2 cellular contexts compared by ENCODE assay signal in the genomic region with DNA sequence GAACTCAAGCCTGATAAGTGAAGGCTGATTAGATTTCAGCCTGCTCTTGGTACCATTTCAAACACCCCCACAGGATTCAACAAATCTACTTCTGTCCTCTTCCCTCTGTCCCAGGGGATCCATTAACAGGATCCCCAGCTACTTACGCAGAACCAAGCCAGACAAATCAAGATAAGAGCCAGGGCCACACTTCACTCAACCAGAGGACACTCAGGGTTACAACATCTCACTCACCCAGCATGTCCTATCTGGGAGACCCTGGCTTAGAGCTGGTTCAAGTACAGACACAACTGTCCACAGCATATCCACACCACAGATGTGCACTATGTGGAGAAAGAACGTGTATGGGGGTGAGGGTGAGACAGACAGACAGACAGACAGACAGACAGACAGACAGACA.
TF ChIP-seq lines count a peak whose summit lies in the region.

No MANE protein-coding gene starts in this region.

TF ChIP-seq in SK-N-SH, 30 proteins besides CTCF, POLR2A, EP300 and RAD21 (continued from another document):
- no peak for TF ChIP-seq PBX3 (IDR thresholded peaks at IDR 0.05)
- no peak for TF ChIP-seq EZH2phosphoT487 (IDR thresholded peaks at IDR 0.05; ENCODE audit: borderline replicate concordance, low read depth)
- TF ChIP-seq RCOR1 (IDR thresholded peaks at IDR 0.05; ENCODE audit: low read length) = no peak
- TF ChIP-seq, protein P1, sequence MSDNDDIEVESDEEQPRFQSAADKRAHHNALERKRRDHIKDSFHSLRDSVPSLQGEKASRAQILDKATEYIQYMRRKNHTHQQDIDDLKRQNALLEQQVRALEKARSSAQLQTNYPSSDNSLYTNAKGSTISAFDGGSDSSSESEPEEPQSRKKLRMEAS (IDR thresholded peaks at IDR 0.05; ENCODE audit: low read depth) = no peak
- no peak for TF ChIP-seq NRF1 (IDR thresholded peaks at IDR 0.05; ENCODE audit: low read depth, low read length)
- no peak for TF ChIP-seq CHD2 (IDR thresholded peaks at IDR 0.05; ENCODE audit: low read length, partially characterized antibody)
- no peak for TF ChIP-seq ELF1 (IDR thresholded peaks at IDR 0.05)
- TF ChIP-seq TCF12 (IDR thresholded peaks at IDR 0.05) = no peak
- TF ChIP-seq IRF3 (IDR thresholded peaks at IDR 0.05; ENCODE audit: low read depth, low read length) = no peak
TF ChIP-seq in SK-N-SH: peak in this region for 0.

TF ChIP-seq in SK-N-SH treated with all-trans-retinoic acid at 6 μM for 48 hours, 23 proteins besides CTCF, POLR2A, EP300 and RAD21:
- TF ChIP-seq, protein P2, sequence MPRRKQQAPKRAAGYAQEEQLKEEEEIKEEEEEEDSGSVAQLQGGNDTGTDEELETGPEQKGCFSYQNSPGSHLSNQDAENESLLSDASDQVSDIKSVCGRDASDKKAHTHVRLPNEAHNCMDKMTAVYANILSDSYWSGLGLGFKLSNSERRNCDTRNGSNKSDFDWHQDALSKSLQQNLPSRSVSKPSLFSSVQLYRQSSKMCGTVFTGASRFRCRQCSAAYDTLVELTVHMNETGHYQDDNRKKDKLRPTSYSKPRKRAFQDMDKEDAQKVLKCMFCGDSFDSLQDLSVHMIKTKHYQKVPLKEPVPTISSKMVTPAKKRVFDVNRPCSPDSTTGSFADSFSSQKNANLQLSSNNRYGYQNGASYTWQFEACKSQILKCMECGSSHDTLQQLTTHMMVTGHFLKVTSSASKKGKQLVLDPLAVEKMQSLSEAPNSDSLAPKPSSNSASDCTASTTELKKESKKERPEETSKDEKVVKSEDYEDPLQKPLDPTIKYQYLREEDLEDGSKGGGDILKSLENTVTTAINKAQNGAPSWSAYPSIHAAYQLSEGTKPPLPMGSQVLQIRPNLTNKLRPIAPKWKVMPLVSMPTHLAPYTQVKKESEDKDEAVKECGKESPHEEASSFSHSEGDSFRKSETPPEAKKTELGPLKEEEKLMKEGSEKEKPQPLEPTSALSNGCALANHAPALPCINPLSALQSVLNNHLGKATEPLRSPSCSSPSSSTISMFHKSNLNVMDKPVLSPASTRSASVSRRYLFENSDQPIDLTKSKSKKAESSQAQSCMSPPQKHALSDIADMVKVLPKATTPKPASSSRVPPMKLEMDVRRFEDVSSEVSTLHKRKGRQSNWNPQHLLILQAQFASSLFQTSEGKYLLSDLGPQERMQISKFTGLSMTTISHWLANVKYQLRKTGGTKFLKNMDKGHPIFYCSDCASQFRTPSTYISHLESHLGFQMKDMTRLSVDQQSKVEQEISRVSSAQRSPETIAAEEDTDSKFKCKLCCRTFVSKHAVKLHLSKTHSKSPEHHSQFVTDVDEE (CRISPR knock-in tag; IDR thresholded peaks at IDR 0.05) = no peak
- TF ChIP-seq ZFP30 (CRISPR knock-in tag; IDR thresholded peaks at IDR 0.05) = no peak
- no peak for TF ChIP-seq PPARA (CRISPR knock-in tag; IDR thresholded peaks at IDR 0.05; ENCODE audit: borderline replicate concordance)
- TF ChIP-seq ZNF70 (CRISPR knock-in tag; IDR thresholded peaks at IDR 0.05) = no peak
- TF ChIP-seq ARNTL (CRISPR knock-in tag; IDR thresholded peaks at IDR 0.05; ENCODE audit: borderline replicate concordance, low read depth) = no peak
- no peak for TF ChIP-seq RARB (CRISPR knock-in tag; IDR thresholded peaks at IDR 0.05)
- no peak for TF ChIP-seq TCF4 (CRISPR knock-in tag; IDR thresholded peaks at IDR 0.05; ENCODE audit: borderline replicate concordance)
- TF ChIP-seq TOX (CRISPR knock-in tag; IDR thresholded peaks at IDR 0.05; ENCODE audit: borderline replicate concordance) = no peak
- TF ChIP-seq BACH2 (CRISPR knock-in tag; IDR thresholded peaks at IDR 0.05; ENCODE audit: borderline replicate concordance) = no peak
- TF ChIP-seq, protein P3, sequence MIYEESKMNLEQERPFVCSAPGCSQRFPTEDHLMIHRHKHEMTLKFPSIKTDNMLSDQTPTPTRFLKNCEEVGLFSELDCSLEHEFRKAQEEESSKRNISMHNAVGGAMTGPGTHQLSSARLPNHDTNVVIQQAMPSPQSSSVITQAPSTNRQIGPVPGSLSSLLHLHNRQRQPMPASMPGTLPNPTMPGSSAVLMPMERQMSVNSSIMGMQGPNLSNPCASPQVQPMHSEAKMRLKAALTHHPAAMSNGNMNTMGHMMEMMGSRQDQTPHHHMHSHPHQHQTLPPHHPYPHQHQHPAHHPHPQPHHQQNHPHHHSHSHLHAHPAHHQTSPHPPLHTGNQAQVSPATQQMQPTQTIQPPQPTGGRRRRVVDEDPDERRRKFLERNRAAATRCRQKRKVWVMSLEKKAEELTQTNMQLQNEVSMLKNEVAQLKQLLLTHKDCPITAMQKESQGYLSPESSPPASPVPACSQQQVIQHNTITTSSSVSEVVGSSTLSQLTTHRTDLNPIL (CRISPR knock-in tag; IDR thresholded peaks at IDR 0.05; ENCODE audit: low read depth) = no peak
- TF ChIP-seq ZNF8 (CRISPR knock-in tag; IDR thresholded peaks at IDR 0.05) = no peak
- TF ChIP-seq CSRNP3 (CRISPR knock-in tag; IDR thresholded peaks at IDR 0.05) = no peak
- TF ChIP-seq ISL1 (CRISPR knock-in tag; IDR thresholded peaks at IDR 0.05) = no peak
- TF ChIP-seq CSDC2 (CRISPR knock-in tag; IDR thresholded peaks at IDR 0.05) = no peak
- no peak for TF ChIP-seq PATZ1 (CRISPR knock-in tag; IDR thresholded peaks at IDR 0.05; ENCODE audit: borderline replicate concordance)
- TF ChIP-seq ZC3H10 (CRISPR knock-in tag; IDR thresholded peaks at IDR 0.05) = no peak
- no peak for TF ChIP-seq ZNF565 (CRISPR knock-in tag; conservative IDR thresholded peaks at IDR 0.05; ENCODE audit: low read depth)
- TF ChIP-seq SNAI2 (CRISPR knock-in tag; IDR thresholded peaks at IDR 0.05) = no peak
